ENCODE assay signal across 10 cellular contexts in the genomic region with DNA sequence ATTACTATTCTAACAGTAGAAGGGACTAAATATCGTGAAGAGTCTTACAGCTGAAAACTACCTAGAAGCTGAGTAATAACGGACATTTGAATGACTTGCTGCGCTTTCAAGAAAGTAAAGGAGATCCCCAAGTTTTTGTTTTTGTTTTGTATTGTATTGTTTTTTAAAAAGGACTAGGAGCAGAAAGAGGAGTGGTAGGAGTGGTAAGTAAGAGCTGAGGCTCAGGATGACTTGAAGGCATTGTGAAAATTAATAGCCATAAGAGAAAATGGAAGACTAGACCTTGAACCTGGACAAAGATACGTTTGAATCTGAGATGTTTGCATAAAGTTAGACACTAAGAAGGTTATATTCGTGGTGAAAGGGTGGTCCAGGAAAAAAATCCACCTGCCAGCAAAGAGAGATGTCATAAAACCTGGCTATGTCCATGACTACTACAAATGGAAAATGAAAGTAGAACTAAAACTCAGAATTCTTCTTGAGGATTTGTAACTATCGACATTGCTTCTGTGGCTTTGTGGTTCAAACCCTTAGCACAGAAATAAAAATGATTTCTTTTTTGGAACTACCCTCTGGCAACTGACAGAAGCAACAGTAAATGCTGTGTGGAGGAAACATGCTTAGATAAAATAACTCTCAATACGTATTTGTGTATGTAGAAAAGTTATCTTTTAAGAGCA.
DNase-seq lines count a peak whose midpoint lies in the region; ATAC-seq, FAIRE-seq and TF ChIP-seq lines count a peak whose summit lies in the region.
"Had no signal": no experiment of that assay in that cellular context is flagged by ENCODE, and none has a peak within 500 bp of the region (broad histone marks: within the 10 kb centered on the region; RNA-seq: fewer than 3 reads in every experiment).

No MANE protein-coding gene starts in this region.

- no peak for TF ChIP-seq CTCF in heart right ventricle (IDR thresholded peaks at IDR 0.05)

- peaks cover 8 to 10% of the 10 kb centered on the region in 2 donors for H3K9me3 Mint-ChIP-seq in effector memory CD8-positive, alpha-beta T cell

- peak overlapping the region; percentile 28 to 40 for H3K4me3 Mint-ChIP-seq in effector memory CD8-positive, alpha-beta T cell

- no peaks in the 10 kb centered on the region for H3K36me3 ChIP-seq in heart right ventricle

- no peaks in the 10 kb centered on the region for H3K36me3 Mint-ChIP-seq in effector memory CD8-positive, alpha-beta T cell (ENCODE audit: insufficient read depth)

- 69 to 77% methylated on average over 7 of the region's 7 CpGs for WGBS in heart right ventricle, 2 donors

- peak; percentile 64 for ATAC-seq in HG03457 (IDR thresholded peaks at IDR 0.05; ENCODE audit: unreplicated experiment)
- peak; percentile 16 for ATAC-seq in effector memory CD8-positive, alpha-beta T cell (replicated peaks)
- no peak for ATAC-seq in heart right ventricle

- H3K27ac ChIP-seq in heart right ventricle = no peak overlapping the region

- DNase-seq in AG08395 (ENCODE audit: low spot score) (peak; percentile 6), GM19239 (ENCODE audit: insufficient read length, low spot score) (no peak), NAMALWA (ENCODE audit: low spot score) (no peak), occipital lobe (lab: John Stamatoyannopoulos, UW) (no peak), heart right ventricle (no peak), NCI-H2081 (lab: John Stamatoyannopoulos, UW) (no peak)
- no peak for DNase-seq in effector memory CD8-positive, alpha-beta T cell
- DNase-seq: NCI-H1417 had no signal

- H3K4me3 ChIP-seq in heart right ventricle = peak overlapping the region in 1 of 10 donors; percentile 9
- H3K4me3 ChIP-seq: lung had no signal

- peak overlapping the region; percentile 4 to 28 for H3K27ac Mint-ChIP-seq in effector memory CD8-positive, alpha-beta T cell

- no peaks in the 10 kb centered on the region for H3K27me3 ChIP-seq in heart right ventricle

- peaks cover 2 to 4% of the 10 kb centered on the region in 2 donors for H3K4me1 Mint-ChIP-seq in effector memory CD8-positive, alpha-beta T cell (ENCODE audit: low read depth in 2 of 2)

- H3K4me1 ChIP-seq in heart right ventricle = no peaks in the 10 kb centered on the region

- FAIRE-seq in GM19239 (lab: Jason Lieb, UNC) = peak; percentile 35

- intact Hi-C loops in heart right ventricle (cut with DNase I) = no loop called here

- no peaks in the 10 kb centered on the region for H3K27me3 Mint-ChIP-seq in effector memory CD8-positive, alpha-beta T cell

- peaks cover 0 to 3% (median 0%) of the 10 kb centered on the region in 11 donors for H3K9me3 ChIP-seq in heart right ventricle

Comparison
In these comparisons a context has a peak if more than half of its experiments do, and no peak if none do; other contexts are left out.
1. ATAC-seq: peak in HG03457 (single experiment) and effector memory CD8-positive, alpha-beta T cell (single experiment); none in heart right ventricle (0 of 8).